Comparison of ENCODE assay signal across 1 cellular context in the genomic region with DNA sequence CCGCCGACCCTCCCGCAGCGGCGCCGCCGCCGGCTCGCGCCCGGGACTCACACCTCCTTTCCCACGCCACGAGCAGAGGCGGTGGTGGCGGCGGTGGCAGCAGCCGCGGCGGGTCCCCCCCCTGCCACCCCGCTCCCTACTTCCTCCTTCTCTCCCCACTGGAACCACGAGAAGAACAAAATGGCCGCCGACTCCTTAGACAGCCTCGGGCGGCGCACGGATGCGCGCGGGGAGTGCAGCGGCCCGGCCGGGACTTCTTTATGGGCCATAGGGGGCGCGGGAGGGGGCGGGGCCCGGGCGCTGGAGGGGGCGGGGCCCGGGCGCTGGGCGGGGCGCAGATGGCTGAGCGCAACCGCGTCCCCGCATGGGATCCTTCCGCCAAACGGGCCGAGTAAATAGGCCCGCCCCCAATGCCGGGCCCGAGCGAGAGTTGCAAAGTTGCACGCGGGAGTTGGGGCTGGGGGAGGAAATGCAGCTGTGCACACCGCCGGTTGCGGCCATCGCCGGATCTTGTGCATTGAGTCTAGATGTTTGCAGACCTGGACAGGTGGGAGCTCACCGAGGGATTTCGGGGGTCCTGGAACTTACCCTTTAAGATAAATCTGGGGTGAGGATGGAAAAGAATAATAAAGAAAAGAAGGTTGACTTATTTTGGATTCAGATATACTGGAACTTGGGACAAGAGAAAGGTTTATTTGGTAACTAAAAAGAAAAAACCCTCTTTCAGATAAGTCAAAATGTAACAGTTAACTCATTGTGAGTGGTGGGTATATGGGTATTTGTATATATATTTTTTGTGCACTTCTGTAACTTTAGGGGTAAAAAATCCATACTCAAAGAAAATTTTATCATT.
TF ChIP-seq lines count a peak whose summit lies in the region.

Gene PPP1CC (minus strand): TSS at position 174 of the 853 bp plus-strand sequence. CDS start 184 bp downstream, outside the sequence.

TF ChIP-seq in K562, 482 proteins besides CTCF, POLR2A, EP300 and RAD21 (continued from another document and continues in another):
- peak; percentile 89 for TF ChIP-seq POLR2B (IDR thresholded peaks at IDR 0.05; ENCODE audit: low read depth, partially characterized antibody)
- TF ChIP-seq ARID1B (IDR thresholded peaks at IDR 0.05), result peak; percentile 24; the same call in 1 of the 2 replicates
- TF ChIP-seq NFATC3 (IDR thresholded peaks at IDR 0.05), result no peak
- TF ChIP-seq, protein P1, sequence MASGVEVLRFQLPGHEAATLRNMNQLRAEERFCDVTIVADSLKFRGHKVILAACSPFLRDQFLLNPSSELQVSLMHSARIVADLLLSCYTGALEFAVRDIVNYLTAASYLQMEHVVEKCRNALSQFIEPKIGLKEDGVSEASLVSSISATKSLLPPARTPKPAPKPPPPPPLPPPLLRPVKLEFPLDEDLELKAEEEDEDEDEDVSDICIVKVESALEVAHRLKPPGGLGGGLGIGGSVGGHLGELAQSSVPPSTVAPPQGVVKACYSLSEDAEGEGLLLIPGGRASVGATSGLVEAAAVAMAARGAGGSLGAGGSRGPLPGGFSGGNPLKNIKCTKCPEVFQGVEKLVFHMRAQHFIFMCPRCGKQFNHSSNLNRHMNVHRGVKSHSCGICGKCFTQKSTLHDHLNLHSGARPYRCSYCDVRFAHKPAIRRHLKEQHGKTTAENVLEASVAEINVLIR (CRISPR knock-in tag; IDR thresholded peaks at IDR 0.05), result no peak
- no peak for TF ChIP-seq RBM39 (optimal IDR thresholded peaks at IDR 0.05; ENCODE audit: low read depth, low read length)
- TF ChIP-seq, protein P2, sequence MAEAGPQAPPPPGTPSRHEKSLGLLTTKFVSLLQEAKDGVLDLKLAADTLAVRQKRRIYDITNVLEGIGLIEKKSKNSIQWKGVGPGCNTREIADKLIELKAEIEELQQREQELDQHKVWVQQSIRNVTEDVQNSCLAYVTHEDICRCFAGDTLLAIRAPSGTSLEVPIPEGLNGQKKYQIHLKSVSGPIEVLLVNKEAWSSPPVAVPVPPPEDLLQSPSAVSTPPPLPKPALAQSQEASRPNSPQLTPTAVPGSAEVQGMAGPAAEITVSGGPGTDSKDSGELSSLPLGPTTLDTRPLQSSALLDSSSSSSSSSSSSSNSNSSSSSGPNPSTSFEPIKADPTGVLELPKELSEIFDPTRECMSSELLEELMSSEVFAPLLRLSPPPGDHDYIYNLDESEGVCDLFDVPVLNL (CRISPR knock-in tag; IDR thresholded peaks at IDR 0.05; ENCODE audit: low read depth), result no peak
- TF ChIP-seq, protein P3, sequence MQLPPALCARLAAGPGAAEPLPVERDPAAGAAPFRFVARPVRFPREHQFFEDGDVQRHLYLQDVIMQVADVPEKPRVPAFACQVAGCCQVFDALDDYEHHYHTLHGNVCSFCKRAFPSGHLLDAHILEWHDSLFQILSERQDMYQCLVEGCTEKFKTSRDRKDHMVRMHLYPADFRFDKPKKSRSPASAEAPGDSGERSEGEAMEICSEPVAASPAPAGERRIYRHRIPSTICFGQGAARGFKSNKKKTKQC (CRISPR knock-in tag; IDR thresholded peaks at IDR 0.05), result 0 out of 2 replicates have a peak, but pooled peaks have one; percentile 52
- TF ChIP-seq PTTG1 (tag; IDR thresholded peaks at IDR 0.05; ENCODE audit: low read depth), result no peak
- TF ChIP-seq IRF2 (CRISPR knock-in tag; IDR thresholded peaks at IDR 0.05), result no peak
- no peak for TF ChIP-seq ADNP (tag; IDR thresholded peaks at IDR 0.05)
- TF ChIP-seq, protein P4, sequence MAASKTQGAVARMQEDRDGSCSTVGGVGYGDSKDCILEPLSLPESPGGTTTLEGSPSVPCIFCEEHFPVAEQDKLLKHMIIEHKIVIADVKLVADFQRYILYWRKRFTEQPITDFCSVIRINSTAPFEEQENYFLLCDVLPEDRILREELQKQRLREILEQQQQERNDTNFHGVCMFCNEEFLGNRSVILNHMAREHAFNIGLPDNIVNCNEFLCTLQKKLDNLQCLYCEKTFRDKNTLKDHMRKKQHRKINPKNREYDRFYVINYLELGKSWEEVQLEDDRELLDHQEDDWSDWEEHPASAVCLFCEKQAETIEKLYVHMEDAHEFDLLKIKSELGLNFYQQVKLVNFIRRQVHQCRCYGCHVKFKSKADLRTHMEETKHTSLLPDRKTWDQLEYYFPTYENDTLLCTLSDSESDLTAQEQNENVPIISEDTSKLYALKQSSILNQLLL (CRISPR knock-in tag; IDR thresholded peaks at IDR 0.05; ENCODE audit: borderline replicate concordance), result no peak
- TF ChIP-seq CXXC5 (CRISPR knock-in tag; IDR thresholded peaks at IDR 0.05), result peak; percentile 80
- peak; percentile 83 for TF ChIP-seq ELF1 (tag; IDR thresholded peaks at IDR 0.05)
- TF ChIP-seq SLC30A9 (CRISPR knock-in tag; IDR thresholded peaks at IDR 0.05), result no peak
- TF ChIP-seq PCBP2 (IDR thresholded peaks at IDR 0.05; ENCODE audit: low read depth, low read length, poor library complexity, severe bottlenecking), result peak; percentile 34
- TF ChIP-seq NBN (IDR thresholded peaks at IDR 0.05; ENCODE audit: low read depth), result 0 out of 2 replicates have a peak, but pooled peaks have one; percentile 17
- peak; percentile 46; the same call in 1 of the 2 replicates for TF ChIP-seq GTF2E2 (tag; IDR thresholded peaks at IDR 0.05)
- peak in 1 of 2 experiments; percentile 69; a peak in 2 of 4 replicates for TF ChIP-seq HDAC1 (IDR thresholded peaks at IDR 0.05)
- peak in 1 of 2 experiments; percentile 39; a peak in 1 of 4 replicates for TF ChIP-seq SIN3A (IDR thresholded peaks at IDR 0.05; ENCODE audit: borderline replicate concordance in 2 of 2, control insufficient read depth in 1 of 2, low read depth in 2 of 2, low read length in 2 of 2)
- TF ChIP-seq CEBPB (tag; IDR thresholded peaks at IDR 0.05), result no peak
- TF ChIP-seq ZBTB40 (IDR thresholded peaks at IDR 0.05), result peak; percentile 71
- no peak for TF ChIP-seq ZBTB40 (CRISPR knock-in tag; IDR thresholded peaks at IDR 0.05)
- TF ChIP-seq SMARCE1 (IDR thresholded peaks at IDR 0.05), result 0 out of 2 replicates have a peak, but pooled peaks have one; percentile 14
- TF ChIP-seq TBL1XR1 (IDR thresholded peaks at IDR 0.05; ENCODE audit: low read length in 2 of 2), result no peak
- TF ChIP-seq ELF4 (CRISPR knock-in tag; IDR thresholded peaks at IDR 0.05), result no peak
- TF ChIP-seq ZNF140 (CRISPR knock-in tag; IDR thresholded peaks at IDR 0.05), result no peak
- peak; percentile 89; the same call in 1 of the 2 replicates for TF ChIP-seq PHF8 (IDR thresholded peaks at IDR 0.05; ENCODE audit: borderline replicate concordance, low read length)
- peak; percentile 96 for TF ChIP-seq NFRKB (IDR thresholded peaks at IDR 0.05; ENCODE audit: low read depth)
- TF ChIP-seq L3MBTL2 (IDR thresholded peaks at IDR 0.05), result no peak
- TF ChIP-seq YY1 (IDR thresholded peaks at IDR 0.05; ENCODE audit: borderline replicate concordance in 1 of 3, control insufficient read depth in 1 of 3, extremely low read depth in 1 of 3, insufficient read depth in 3 of 3, insufficient read length in 1 of 3, insufficient replicate concordance in 2 of 3, low read depth in 1 of 3, low read length in 2 of 3), result peak; percentile 74 to 95 (median 95)
- TF ChIP-seq ZNF217 (CRISPR knock-in tag; IDR thresholded peaks at IDR 0.05), result no peak
